Comparison of ENCODE assay signal across 11 cellular contexts in genomic region chr22:26431151-26431995, GRCh38. TPM values are rescaled to one million over a fixed set of nuclear protein-coding genes. Genes with fewer than 3 reads are reported as not detected.
A peak's percentile ranks its signal among the peaks of the same experiment; 100 is the strongest.
DNase-seq lines count a peak whose midpoint lies in the region; ATAC-seq and TF ChIP-seq lines count a peak whose summit lies in the region.
"Had no signal": no experiment of that assay in that cellular context is flagged by ENCODE, and none has a peak within 500 bp of the region (broad histone marks: within the 10 kb centered on the region; RNA-seq: fewer than 3 reads in every experiment).

No MANE protein-coding gene starts in this region.

- peak; percentile 58 for DNase-seq in GM13976 (ENCODE audit: low spot score)
- no peak for DNase-seq in activated CD4-positive, alpha-beta memory T cell treated with anti-CD3 and anti-CD28 coated beads, Interleukin-2, amount 10 ng/mL, durations not matched to agents 7 days and 5 days
- no peak for DNase-seq in memory B cell (ENCODE audit: low spot score in 2 of 2)
- no peak for DNase-seq in WERI-Rb-1
- DNase-seq in T-helper 9 cell: no peak
- no peak for DNase-seq in NCI-H748 (lab: John Stamatoyannopoulos, UW; ENCODE audit: unreplicated experiment)

- no peak for ATAC-seq in memory B cell (ENCODE audit: low read depth)
- no peak for ATAC-seq in HG02884 (IDR thresholded peaks at IDR 0.05; ENCODE audit: unreplicated experiment)
- ATAC-seq: gastroesophageal sphincter had no signal

- peak overlapping the region; percentile 68 for H3K4me3 Mint-ChIP-seq in activated CD4-positive, alpha-beta memory T cell treated with anti-CD3 and anti-CD28 coated beads, Interleukin-2, amount 10 ng/mL, durations not matched to agents 7 days and 5 days
- H3K4me3 Mint-ChIP-seq in memory B cell: peak overlapping the region; percentile 97

- in situ Hi-C loops in GM13976 (cut with MboI; ENCODE audit: low sequenced_read_pairs, unreplicated experiment): no loop called here

- peak overlapping the region in 10 of 11 experiments; percentile 84 to 92 (median 90); a peak in 19 of 22 replicates for H3K9ac ChIP-seq in BLaER1 treated with 17β-estradiol and CSF1 and Interleukin-3, amounts not matched to agents 10 nM and 100 nM

- peaks cover 5% of the 10 kb centered on the region for H3K27me3 Mint-ChIP-seq in activated CD4-positive, alpha-beta memory T cell treated with anti-CD3 and anti-CD28 coated beads, Interleukin-2, amount 10 ng/mL, durations not matched to agents 7 days and 5 days
- no peaks in the 10 kb centered on the region for H3K27me3 Mint-ChIP-seq in memory B cell

- TF ChIP-seq CTCF in GM13976 (IDR thresholded peaks at IDR 0.05; ENCODE audit: borderline replicate concordance, control extremely low read depth, extremely low read depth, insufficient read depth, missing control alignments) (no peak), WERI-Rb-1 (IDR thresholded peaks at IDR 0.05; ENCODE audit: low read depth, low read length) (no peak)

- CTCF ChIA-PET in activated CD4-positive, alpha-beta memory T cell treated with anti-CD3 and anti-CD28 coated beads, Interleukin-2, amount 10 ng/mL, durations not matched to agents 7 days and 5 days (lab: Charles Lee): interaction anchor here (0.7 to 2.1 kb wide), 11 partner anchors 29 to 1009 kb away, joined by 3 to 11 read pairs (median 4); partner anchors contain the start of genes HPS4 and SRRD

- peaks cover 0 to 43% (median 22%) of the 10 kb centered on the region in 11 experiments; a peak in 19 of 22 replicates for H4K20me1 ChIP-seq in BLaER1 treated with 17β-estradiol and CSF1 and Interleukin-3, amounts not matched to agents 10 nM and 100 nM

- H3K27ac ChIP-seq in BLaER1 treated with 17β-estradiol and CSF1 and Interleukin-3, amounts not matched to agents 10 nM and 100 nM: peak overlapping the region in 9 of 11 experiments; percentile 12 to 97 (median 92); a peak in 14 of 22 replicates
- no peak overlapping the region for H3K27ac ChIP-seq in WERI-Rb-1
- H3K27ac ChIP-seq: gastroesophageal sphincter, thoracic aorta, VCaP had no signal

- peaks cover 26% of the 10 kb centered on the region for H3K36me3 Mint-ChIP-seq in activated CD4-positive, alpha-beta memory T cell treated with anti-CD3 and anti-CD28 coated beads, Interleukin-2, amount 10 ng/mL, durations not matched to agents 7 days and 5 days (ENCODE audit: low read depth)
- peaks cover 9% of the 10 kb centered on the region for H3K36me3 Mint-ChIP-seq in memory B cell

- peaks cover 48 to 82% (median 69%) of the 10 kb centered on the region in 10 experiments for H3K4me1 ChIP-seq in BLaER1 treated with 17β-estradiol and CSF1 and Interleukin-3, amounts not matched to agents 10 nM and 100 nM

- peak overlapping the region; percentile 79 for H3K27ac Mint-ChIP-seq in activated CD4-positive, alpha-beta memory T cell treated with anti-CD3 and anti-CD28 coated beads, Interleukin-2, amount 10 ng/mL, durations not matched to agents 7 days and 5 days
- no peak overlapping the region for H3K27ac Mint-ChIP-seq in memory B cell

- peak overlapping the region in 8 of 10 experiments; percentile 85 to 96 (median 92); a peak in 13 of 20 replicates for H3K4me3 ChIP-seq in BLaER1 treated with 17β-estradiol and CSF1 and Interleukin-3, amounts not matched to agents 10 nM and 100 nM
- H3K4me3 ChIP-seq in WERI-Rb-1 (ENCODE audit: low read depth, low read length): no peak overlapping the region
- H3K4me3 ChIP-seq: gastroesophageal sphincter, thoracic aorta had no signal

- peaks cover 14 to 35% (median 27%) of the 10 kb centered on the region in 11 experiments for H3K36me3 ChIP-seq in BLaER1 treated with 17β-estradiol and CSF1 and Interleukin-3, amounts not matched to agents 10 nM and 100 nM
- H3K36me3 ChIP-seq in WERI-Rb-1: peaks cover 18% of the 10 kb centered on the region
- H3K36me3 ChIP-seq: gastroesophageal sphincter, thoracic aorta had no signal

- H3K4me2 ChIP-seq in BLaER1 treated with 17β-estradiol and CSF1 and Interleukin-3, amounts not matched to agents 10 nM and 100 nM: peak overlapping the region; percentile 91 to 99 (median 94)

- H3K9me3 ChIP-seq in BLaER1 treated with 17β-estradiol and CSF1 and Interleukin-3, amounts not matched to agents 10 nM and 100 nM (replicated peaks in 1 of 11): no peaks in the 10 kb centered on the region
- H3K9me3 ChIP-seq in WERI-Rb-1 (ENCODE audit: severe bottlenecking): no peaks in the 10 kb centered on the region
- H3K9me3 ChIP-seq: gastroesophageal sphincter, thoracic aorta had no signal

- POLR2A ChIA-PET in activated CD4-positive, alpha-beta memory T cell treated with anti-CD3 and anti-CD28 coated beads, Interleukin-2, amount 10 ng/mL, durations not matched to agents 7 days and 5 days (lab: Charles Lee): interaction anchor here (0.9 to 4.1 kb wide), 7 partner anchors 9 to 242 kb away, joined by 3 to 45 read pairs (median 6); partner anchors contain the start of genes HPS4, SRRD and TFIP11

- peaks cover 66% of the 10 kb centered on the region for H3K4me1 Mint-ChIP-seq in activated CD4-positive, alpha-beta memory T cell treated with anti-CD3 and anti-CD28 coated beads, Interleukin-2, amount 10 ng/mL, durations not matched to agents 7 days and 5 days
- H3K4me1 Mint-ChIP-seq in memory B cell: peaks cover 53% of the 10 kb centered on the region

- H3K27me3 ChIP-seq in BLaER1 treated with 17β-estradiol and CSF1 and Interleukin-3, amounts not matched to agents 10 nM and 100 nM: no peaks in the 10 kb centered on the region
- no peaks in the 10 kb centered on the region for H3K27me3 ChIP-seq in WERI-Rb-1 (ENCODE audit: insufficient read depth, low read depth, severe bottlenecking)

- no peaks in the 10 kb centered on the region for H3K9me3 Mint-ChIP-seq in activated CD4-positive, alpha-beta memory T cell treated with anti-CD3 and anti-CD28 coated beads, Interleukin-2, amount 10 ng/mL, durations not matched to agents 7 days and 5 days
- no peaks in the 10 kb centered on the region for H3K9me3 Mint-ChIP-seq in memory B cell

RNA-seq across cellular contexts. Expression of gene ASPHD2, which starts 2.3 kb away (rescaled TPM):
- 10 to 100 TPM; 11.8 to 12.7 TPM for total RNA-seq in activated CD4-positive, alpha-beta memory T cell treated with anti-CD3 and anti-CD28 coated beads, Interleukin-2, amount 10 ng/mL, durations not matched to agents 7 days and 5 days

RNA-seq across cellular contexts. Expression of gene HPS4, which starts 52.2 kb away (rescaled TPM):
- total RNA-seq in activated CD4-positive, alpha-beta memory T cell treated with anti-CD3 and anti-CD28 coated beads, Interleukin-2, amount 10 ng/mL, durations not matched to agents 7 days and 5 days: 10 to 100 TPM; 37.3 to 37.6 TPM

RNA-seq across cellular contexts. Expression of gene SRRD, which starts 52.3 kb away (rescaled TPM):
- total RNA-seq in activated CD4-positive, alpha-beta memory T cell treated with anti-CD3 and anti-CD28 coated beads, Interleukin-2, amount 10 ng/mL, durations not matched to agents 7 days and 5 days: 10 to 100 TPM; 17.5 TPM
